Comparison of ENCODE assay signal across 8 cellular contexts in the genomic region with DNA sequence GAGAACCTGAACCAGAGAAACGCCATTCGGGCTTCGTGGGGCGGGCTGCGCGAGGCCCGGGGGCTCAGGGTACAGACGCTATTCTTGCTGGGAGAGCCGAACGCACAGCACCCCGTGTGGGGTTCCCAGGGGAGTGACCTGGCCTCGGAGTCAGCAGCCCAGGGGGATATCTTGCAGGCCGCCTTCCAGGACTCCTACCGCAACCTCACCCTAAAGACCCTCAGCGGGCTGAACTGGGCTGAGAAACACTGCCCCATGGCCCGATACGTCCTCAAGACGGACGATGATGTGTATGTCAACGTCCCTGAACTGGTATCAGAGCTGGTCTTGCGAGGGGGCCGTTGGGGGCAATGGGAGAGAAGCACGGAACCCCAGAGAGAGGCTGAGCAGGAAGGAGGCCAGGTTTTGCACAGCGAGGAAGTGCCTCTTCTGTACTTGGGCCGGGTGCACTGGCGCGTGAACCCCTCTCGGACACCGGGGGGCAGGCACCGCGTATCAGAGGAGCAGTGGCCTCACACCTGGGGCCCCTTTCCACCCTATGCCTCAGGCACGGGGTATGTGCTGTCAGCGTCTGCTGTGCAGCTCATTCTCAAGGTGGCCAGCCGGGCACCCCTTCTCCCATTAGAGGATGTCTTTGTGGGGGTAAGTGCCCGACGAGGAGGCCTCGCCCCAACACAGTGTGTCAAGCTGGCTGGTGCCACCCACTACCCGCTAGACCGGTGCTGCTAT.
A peak's percentile ranks its signal among the peaks of the same experiment; 100 is the strongest.
DNase-seq lines count a peak whose midpoint lies in the region; ATAC-seq, FAIRE-seq and TF ChIP-seq lines count a peak whose summit lies in the region.

No MANE protein-coding gene starts in this region.

- peak; percentile 12 for FAIRE-seq in GM18507 (lab: Jason Lieb, UNC)

- H3K4me3 ChIP-seq in astrocyte of the cerebellum (ENCODE audit: low read depth, low read length) (peak overlapping the region; percentile 54), iPS-20b (ENCODE audit: low read length) (peak overlapping the region; percentile 94)

- H3K27ac ChIP-seq in iPS-20b (ENCODE audit: low read length) = peak overlapping the region; percentile 66

- TF ChIP-seq CTCF in astrocyte of the cerebellum (IDR thresholded peaks at IDR 0.05; ENCODE audit: low read depth, low read length, missing control alignments) = no peak

- in situ Hi-C loops in astrocyte of the cerebellum (cut with HindIII; ENCODE audit: low sequenced_read_pairs) = no loop called here

- H3K9ac ChIP-seq in iPS-20b (ENCODE audit: low read depth, low read length) = peak overlapping the region; percentile 98

- H3K36me3 ChIP-seq in iPS-20b (ENCODE audit: insufficient read depth, low read depth, low read length) = peaks cover 83% of the 10 kb centered on the region

- no peak for DNase-seq in GM18507 (ENCODE audit: extremely low spot score, insufficient read length, low read depth)
- peak; percentile 66 for DNase-seq in NAMALWA (ENCODE audit: low spot score)
- no peak for DNase-seq in astrocyte of the cerebellum (ENCODE audit: low read depth)
- DNase-seq in stimulated activated naive CD4-positive, alpha-beta T cell treated with Interleukin-2 at 50 U/mL for 16 hours (lab: John Stamatoyannopoulos, UW) = peak; percentile 24
- no peak for DNase-seq in NCI-H146 treated with DMSO at 0.1 percent for 48 hours (lab: John Stamatoyannopoulos, UW; ENCODE audit: unreplicated experiment)
- DNase-seq in DMS79 treated with DMSO at 0.1 percent for 48 hours (lab: John Stamatoyannopoulos, UW) = no peak

- no peaks in the 10 kb centered on the region for H3K27me3 ChIP-seq in iPS-20b (ENCODE audit: insufficient read depth, low read length)

- no peaks in the 10 kb centered on the region for H3K9me3 ChIP-seq in iPS-20b (ENCODE audit: insufficient read depth, low read depth, low read length)

- ATAC-seq in GM21360 (IDR thresholded peaks at IDR 0.05; ENCODE audit: unreplicated experiment) = no peak

- peaks cover 13% of the 10 kb centered on the region for H3K4me1 ChIP-seq in iPS-20b (ENCODE audit: insufficient read depth, low read length)

Comparison
In these comparisons a context has a peak if more than half of its experiments do, and no peak if none do; other contexts are left out.
1. DNase-seq: peak in NAMALWA (single experiment) and stimulated activated naive CD4-positive, alpha-beta T cell treated with Interleukin-2 at 50 U/mL for 16 hours (single experiment); none in GM18507 (single experiment), astrocyte of the cerebellum (single experiment), NCI-H146 treated with DMSO at 0.1 percent for 48 hours (single experiment) and DMS79 treated with DMSO at 0.1 percent for 48 hours (single experiment).